In the genomic region with DNA sequence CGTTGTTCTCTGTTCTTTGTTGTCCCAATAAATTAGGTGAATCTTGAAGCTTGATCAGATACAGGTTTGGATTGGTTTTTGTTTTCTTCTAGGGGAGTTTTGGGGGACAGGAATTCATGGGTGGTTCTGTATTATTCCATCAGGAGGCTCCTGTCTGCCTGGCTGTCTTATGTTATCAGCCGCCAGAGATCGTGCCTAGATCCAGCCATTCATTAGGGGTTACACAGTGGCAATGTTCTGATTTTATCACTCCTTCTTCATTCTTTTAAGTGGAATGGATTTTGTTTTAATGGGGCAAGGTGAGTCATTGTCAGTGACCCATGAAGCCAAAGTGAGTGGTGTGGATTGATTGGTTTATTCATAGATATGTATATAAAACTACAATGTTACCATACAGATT, we compare ENCODE assay signal across 32 cellular contexts.
"Had no signal": no experiment of that assay in that cellular context is flagged by ENCODE, and none has a peak within 500 bp of the region (broad histone marks: within the 10 kb centered on the region; RNA-seq: fewer than 3 reads in every experiment).

No MANE protein-coding gene starts in this region.

- ATAC-seq: activated CD4-positive, CD25-positive, alpha-beta regulatory T cell treated with anti-CD3 and anti-CD28 coated beads, Interleukin-2, amount 50 U/mL, for 24 hours; activated CD8-positive, alpha-beta memory T cell treated with anti-CD3 and anti-CD28 coated beads, Interleukin-2, amount 10 ng/mL, durations not matched to agents 7 days and 5 days; activated CD8-positive, alpha-beta T cell treated with anti-CD3 and anti-CD28 coated beads, Interleukin-2, amount 10 ng/mL, durations not matched to agents 7 days and 5 days; activated naive CD4-positive, alpha-beta T cell treated with anti-CD3 and anti-CD28 coated beads, Interleukin-2, amount 50 U/mL, for 72 hours; activated T-cell treated with anti-CD3 and anti-CD28 coated beads, Interleukin-2, amount 50 U/mL, for 72 hours; foreskin keratinocyte; gastrocnemius medialis; heart right ventricle; T-helper 17 cell had no signal

- DNase-seq: activated B cell treated with CpG ODN at 0.5 μM for 24 hours; activated CD4-positive, alpha-beta T cell treated with anti-CD3 and anti-CD28 coated beads for 48 hours; activated CD4-positive, alpha-beta T cell treated with anti-CD3 and anti-CD28 coated beads, Interleukin-2, amount 50 U/mL, for 1 hour; activated CD4-positive, alpha-beta T cell treated with anti-CD3 and anti-CD28 coated beads, Interleukin-2, amount 50 U/mL, for 48 hours; activated CD8-positive, alpha-beta memory T cell treated with anti-CD3 and anti-CD28 coated beads, Interleukin-2, amount 10 ng/mL, durations not matched to agents 7 days and 5 days; activated CD8-positive, alpha-beta memory T cell treated with anti-CD3 and anti-CD28 coated beads, Interleukin-2, amount 50 U/mL, for 4 hours; activated CD8-positive, alpha-beta T cell treated with anti-CD3 and anti-CD28 coated beads, Interleukin-2, amount 10 ng/mL, durations not matched to agents 7 days and 5 days; activated gamma-delta T cell; activated naive CD4-positive, alpha-beta T cell; activated naive CD4-positive, alpha-beta T cell treated with anti-CD3 and anti-CD28 coated beads, Interleukin-2, amount 10 ng/mL, durations not matched to agents 7 days and 5 days; activated T-cell treated with anti-CD3 and anti-CD28 coated beads, Interleukin-2, amount 50 U/mL, for 1 hour; activated T-cell treated with anti-CD3 and anti-CD28 coated beads, Interleukin-2, amount 50 U/mL, for 72 hours; amniotic stem cell; anterior cingulate cortex; brain microvascular endothelial cell; effector memory CD4-positive, alpha-beta T cell; erythroblast; foreskin keratinocyte; gastrocnemius medialis; heart right ventricle; T-helper 1 cell; T-helper 17 cell; T1000; WERI-Rb-1 had no signal

- H3K27me3 Mint-ChIP-seq: activated B cell treated with CpG ODN at 0.5 μM for 24 hours; activated CD8-positive, alpha-beta memory T cell treated with anti-CD3 and anti-CD28 coated beads, Interleukin-2, amount 10 ng/mL, durations not matched to agents 7 days and 5 days; activated naive CD4-positive, alpha-beta T cell treated with anti-CD3 and anti-CD28 coated beads, Interleukin-2, amount 10 ng/mL, durations not matched to agents 7 days and 5 days; dendritic cell treated with granulocyte-macrophage colony-stimulating factor and Interleukin-4, amounts not matched to agents 40 ng/mL and 50 ng/mL, for 4 days had no signal

- H3K4me3 ChIP-seq: coronary artery, dorsolateral prefrontal cortex, esophagus muscularis mucosa, gastrocnemius medialis, heart right ventricle had no signal

- H3K27ac ChIP-seq: brain microvascular endothelial cell, coronary artery, dorsolateral prefrontal cortex, esophagus muscularis mucosa, foreskin keratinocyte, gastrocnemius medialis, heart right ventricle, WERI-Rb-1 had no signal

- H3K4me3 Mint-ChIP-seq: activated B cell treated with CpG ODN at 0.5 μM for 24 hours; activated CD8-positive, alpha-beta memory T cell treated with anti-CD3 and anti-CD28 coated beads, Interleukin-2, amount 10 ng/mL, durations not matched to agents 7 days and 5 days; activated CD8-positive, alpha-beta T cell treated with anti-CD3 and anti-CD28 coated beads, Interleukin-2, amount 10 ng/mL, durations not matched to agents 7 days and 5 days; activated naive CD4-positive, alpha-beta T cell treated with anti-CD3 and anti-CD28 coated beads, Interleukin-2, amount 10 ng/mL, durations not matched to agents 7 days and 5 days; activated T-cell treated with anti-CD3 and anti-CD28 coated beads, Interleukin-2, amount 50 U/mL, for 72 hours; central memory CD8-positive, alpha-beta T cell; dendritic cell treated with granulocyte-macrophage colony-stimulating factor and Interleukin-4, amounts not matched to agents 40 ng/mL and 50 ng/mL, for 4 days; T-helper 17 cell; T-helper 2 cell treated with Interferon-gamma antibody and Interleukin-4, amounts not matched to agents 5 μg/mL and 100 μg/mL, for 36 hours had no signal

- H3K36me3 Mint-ChIP-seq: activated CD8-positive, alpha-beta memory T cell treated with anti-CD3 and anti-CD28 coated beads, Interleukin-2, amount 10 ng/mL, durations not matched to agents 7 days and 5 days; activated naive CD4-positive, alpha-beta T cell treated with anti-CD3 and anti-CD28 coated beads, Interleukin-2, amount 10 ng/mL, durations not matched to agents 7 days and 5 days; activated naive CD4-positive, alpha-beta T cell treated with anti-CD3 and anti-CD28 coated beads, Interleukin-2, amount 50 U/mL, for 72 hours had no signal

- H3K27ac Mint-ChIP-seq: activated B cell treated with CpG ODN at 0.5 μM for 24 hours; activated CD8-positive, alpha-beta memory T cell treated with anti-CD3 and anti-CD28 coated beads, Interleukin-2, amount 10 ng/mL, durations not matched to agents 7 days and 5 days; activated CD8-positive, alpha-beta T cell treated with anti-CD3 and anti-CD28 coated beads, Interleukin-2, amount 10 ng/mL, durations not matched to agents 7 days and 5 days; activated naive CD4-positive, alpha-beta T cell treated with anti-CD3 and anti-CD28 coated beads, Interleukin-2, amount 10 ng/mL, durations not matched to agents 7 days and 5 days; activated naive CD4-positive, alpha-beta T cell treated with anti-CD3 and anti-CD28 coated beads, Interleukin-2, amount 50 U/mL, for 72 hours; activated T-cell treated with anti-CD3 and anti-CD28 coated beads, Interleukin-2, amount 50 U/mL, for 72 hours; dendritic cell treated with granulocyte-macrophage colony-stimulating factor and Interleukin-4, amounts not matched to agents 40 ng/mL and 50 ng/mL, for 4 days; T-helper 17 cell; T-helper 2 cell treated with Interferon-gamma antibody and Interleukin-4, amounts not matched to agents 5 μg/mL and 100 μg/mL, for 36 hours had no signal

- H3K27me3 ChIP-seq: brain microvascular endothelial cell, foreskin keratinocyte had no signal

- H3K4me1 Mint-ChIP-seq: activated B cell treated with CpG ODN at 0.5 μM for 24 hours; activated CD8-positive, alpha-beta memory T cell treated with anti-CD3 and anti-CD28 coated beads, Interleukin-2, amount 10 ng/mL, durations not matched to agents 7 days and 5 days; activated naive CD4-positive, alpha-beta T cell treated with anti-CD3 and anti-CD28 coated beads, Interleukin-2, amount 10 ng/mL, durations not matched to agents 7 days and 5 days; central memory CD8-positive, alpha-beta T cell; T-helper 17 cell had no signal

- H3K9me3 Mint-ChIP-seq: activated B cell treated with CpG ODN at 0.5 μM for 24 hours; activated naive CD4-positive, alpha-beta T cell treated with anti-CD3 and anti-CD28 coated beads, Interleukin-2, amount 10 ng/mL, durations not matched to agents 7 days and 5 days; activated naive CD4-positive, alpha-beta T cell treated with anti-CD3 and anti-CD28 coated beads, Interleukin-2, amount 50 U/mL, for 72 hours; activated T-cell treated with anti-CD3 and anti-CD28 coated beads, Interleukin-2, amount 50 U/mL, for 72 hours; central memory CD8-positive, alpha-beta T cell; dendritic cell treated with granulocyte-macrophage colony-stimulating factor and Interleukin-4, amounts not matched to agents 40 ng/mL and 50 ng/mL, for 4 days; T-helper 2 cell treated with Interferon-gamma antibody and Interleukin-4, amounts not matched to agents 5 μg/mL and 100 μg/mL, for 36 hours had no signal

- H3K36me3 ChIP-seq: brain microvascular endothelial cell, esophagus muscularis mucosa, gastrocnemius medialis, heart right ventricle had no signal

- H3K9me3 ChIP-seq: esophagus muscularis mucosa, gastrocnemius medialis, heart right ventricle had no signal

- H3K4me1 ChIP-seq: esophagus muscularis mucosa, foreskin keratinocyte, gastrocnemius medialis, heart right ventricle had no signal
